In genomic region chr3:120349819-120350125, GRCh38 we compare ENCODE assay signal across 8 cellular contexts. TPM values are rescaled to one million over a fixed set of nuclear protein-coding genes. Genes with fewer than 3 reads are reported as not detected.
DNase-seq lines count a peak whose midpoint lies in the region; ATAC-seq and TF ChIP-seq lines count a peak whose summit lies in the region.

No MANE protein-coding gene starts in this region.

- H3K4me1 Mint-ChIP-seq in naive B cell = peaks cover 30 to 34% (median 30%) of the 10 kb centered on the region in 3 donors

- TF ChIP-seq CTCF in GM12865 (IDR thresholded peaks at IDR 0.05; ENCODE audit: insufficient read depth, low read depth, low read length, missing control alignments) (no peak), dorsolateral prefrontal cortex (IDR thresholded peaks at IDR 0.05 in 54 of 56, conservative IDR thresholded peaks at IDR 0.05 in 2 of 56; ENCODE audit: low read depth in 1 of 56, partially characterized antibody in 56 of 56) (no peak)

- peak overlapping the region; percentile 65 to 99 (median 96) for H3K27ac ChIP-seq in dorsolateral prefrontal cortex

- peaks cover 8 to 9% (median 9%) of the 10 kb centered on the region in 3 donors for H3K27me3 Mint-ChIP-seq in naive B cell

- ATAC-seq in naive B cell (ENCODE audit: low read depth in 2 of 2) (no peak), GM19397 (IDR thresholded peaks at IDR 0.05; ENCODE audit: unreplicated experiment) (no peak), GM19452 (IDR thresholded peaks at IDR 0.05; ENCODE audit: unreplicated experiment) (no peak)

- H3K4me3 Mint-ChIP-seq in naive B cell = peak overlapping the region; percentile 89 to 98 (median 96)

- no peaks in the 10 kb centered on the region for H3K27me3 ChIP-seq in dorsolateral prefrontal cortex

- H3K4me3 ChIP-seq in GM12865 (ENCODE audit: low read depth, low read length) = peak overlapping the region; percentile 84
- peak overlapping the region; percentile 64 to 99 (median 90) for H3K4me3 ChIP-seq in dorsolateral prefrontal cortex

- DNase-seq in GM12865 (ENCODE audit: low read depth) (no peak), LoVo (ENCODE audit: low spot score) (peak; percentile 44), dorsolateral prefrontal cortex (no peak), naive B cell (no peak), NCI-H2081 treated with DMSO at 0.1 percent for 48 hours (lab: John Stamatoyannopoulos, UW) (no peak)
- no peak for DNase-seq in stimulated activated CD4-positive, alpha-beta T cell treated with anti-CD3 and anti-CD28 coated beads, Interleukin-2, amount 100 ng/mL, for 48 hours

- H3K36me3 Mint-ChIP-seq in naive B cell = peaks cover 0 to 7% of the 10 kb centered on the region in 2 donors

- intact Hi-C loops in dorsolateral prefrontal cortex (cut with DNase I) = loop anchor here (2.0 to 10.0 kb wide), 5 partner anchors 67 to 255 kb away; partner anchors contain the start of gene GSK3B (in 2 of the 2)

- no peaks in the 10 kb centered on the region for H3K9me3 Mint-ChIP-seq in naive B cell

- H3K27ac Mint-ChIP-seq in naive B cell = peak overlapping the region; percentile 88 to 97 (median 95)

RNA-seq across cellular contexts. Expression of gene LRRC58, which starts 0.6 kb away (rescaled TPM):
- total RNA-seq in dorsolateral prefrontal cortex = 10 to 100 TPM; 15.6 to 29.6 (median 20.9) TPM
- 10 to 100 TPM in 1 of 6 donors, 1 to 10 TPM in 5; 5.9 to 10.4 (median 9.0) TPM for polyA plus RNA-seq in naive B cell (ENCODE audit: low read depth in 6 of 6)
